ENCODE assay signal across 10 cellular contexts in the genomic region with DNA sequence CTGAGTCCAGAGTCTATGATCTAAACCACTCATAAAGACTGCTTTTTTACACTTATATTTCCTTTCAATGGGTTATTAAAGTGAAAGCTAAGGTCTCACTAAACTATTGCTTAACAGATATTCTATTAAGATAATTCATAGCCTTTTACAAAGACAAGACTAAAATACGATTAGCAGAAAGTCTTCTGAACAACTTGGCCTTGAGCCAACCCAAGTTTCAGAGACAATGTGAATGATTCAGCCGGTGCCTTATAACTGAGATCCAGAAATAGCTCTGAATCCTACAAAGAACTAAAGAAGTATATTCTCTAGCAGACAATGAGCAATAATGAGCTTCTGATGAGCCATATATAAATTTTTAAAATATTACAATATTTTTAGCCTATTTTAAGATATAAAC. TPM values are rescaled to one million over a fixed set of nuclear protein-coding genes. Genes with fewer than 3 reads are reported as not detected.
A peak's percentile ranks its signal among the peaks of the same experiment; 100 is the strongest.
DNase-seq lines count a peak whose midpoint lies in the region; ATAC-seq and TF ChIP-seq lines count a peak whose summit lies in the region.
"Had no signal": no experiment of that assay in that cellular context is flagged by ENCODE, and none has a peak within 500 bp of the region (broad histone marks: within the 10 kb centered on the region; RNA-seq: fewer than 3 reads in every experiment).

No MANE protein-coding gene starts in this region.

- DNase-seq in GM23248: peak; percentile 90
- DNase-seq in OCI-M1 (lab: John Stamatoyannopoulos, UW): peak; percentile 1
- DNase-seq in epithelial cell of prostate (ENCODE audit: low read depth, low spot score): peak; percentile 12
- DNase-seq in pons (ENCODE audit: low spot score): peak; percentile 48
- no peak for DNase-seq in Calu3
- DNase-seq in activated CD8-positive, alpha-beta memory T cell treated with anti-CD3 and anti-CD28 coated beads, Interleukin-2, amount 50 U/mL, for 48 hours: no peak
- no peak for DNase-seq in activated naive CD4-positive, alpha-beta T cell treated with Interleukin-2 at 50 U/mL for 16 hours
- DNase-seq: NCI-H1436, upper lobe of right lung had no signal

- H3K4me2 ChIP-seq in GM23248 (ENCODE audit: unreplicated experiment): peak overlapping the region; percentile 8

- in situ Hi-C loops in GM23248 (cut with MboI): no loop called here

- H3K27ac Mint-ChIP-seq in Calu3 (ENCODE audit: unreplicated experiment): no peak overlapping the region

- no peaks in the 10 kb centered on the region for H3K36me3 Mint-ChIP-seq in Calu3 (ENCODE audit: insufficient read depth, unreplicated experiment)

- H3K27ac ChIP-seq in GM23248 (peak overlapping the region; percentile 49), epithelial cell of prostate (no peak overlapping the region)
- H3K27ac ChIP-seq: upper lobe of right lung had no signal

- no peaks in the 10 kb centered on the region for H3K9me2 ChIP-seq in GM23248 (ENCODE audit: insufficient read depth)

- H3K4me1 ChIP-seq in GM23248 (ENCODE audit: insufficient read depth): peaks cover 25% of the 10 kb centered on the region
- H3K4me1 ChIP-seq: upper lobe of right lung had no signal

- BruUV-seq in Calu3 (replicated peaks; lab: Mats Ljungman, UMichigan): no TSS peak

- no peak overlapping the region for H3K4me3 ChIP-seq in GM23248
- H3K4me3 ChIP-seq: upper lobe of right lung had no signal

- H3K4me1 Mint-ChIP-seq in Calu3 (ENCODE audit: low read depth, unreplicated experiment): no peaks in the 10 kb centered on the region

- H3K27me3 ChIP-seq in GM23248 (replicated peaks; ENCODE audit: insufficient read depth): no peaks in the 10 kb centered on the region
- H3K27me3 ChIP-seq: upper lobe of right lung had no signal

- CTCF ChIA-PET in Calu3 (lab: Charles Lee): no interaction called here

- intact Hi-C loops in Calu3 (cut with micrococcal nuclease; ENCODE audit: unreplicated experiment): no loop called here

- no peak for ATAC-seq in HG02763 (IDR thresholded peaks at IDR 0.05; ENCODE audit: unreplicated experiment)

- no peaks in the 10 kb centered on the region for H3K9me3 Mint-ChIP-seq in Calu3 (ENCODE audit: low read depth, unreplicated experiment)

- H3K9ac ChIP-seq in GM23248: no peak overlapping the region

- no peaks in the 10 kb centered on the region for H3K27me3 Mint-ChIP-seq in Calu3 (ENCODE audit: unreplicated experiment)

- no peaks in the 10 kb centered on the region for H3K9me3 ChIP-seq in GM23248 (ENCODE audit: low read depth)
- H3K9me3 ChIP-seq: upper lobe of right lung had no signal

- no peaks in the 10 kb centered on the region for H3K36me3 ChIP-seq in GM23248 (ENCODE audit: low read depth)
- H3K36me3 ChIP-seq: upper lobe of right lung had no signal

- H3F3A ChIP-seq in GM23248 (ENCODE audit: insufficient read depth): peaks cover 14% of the 10 kb centered on the region; the same call in 1 of the 2 replicates

- no peak for TF ChIP-seq CTCF in Calu3 (IDR thresholded peaks at IDR 0.05; ENCODE audit: unreplicated experiment)

- H3K4me3 Mint-ChIP-seq in Calu3 (ENCODE audit: low read depth, unreplicated experiment): no peak overlapping the region

- WGBS in GM23248 (ENCODE audit: low coverage in 1 of 2, low lambda C conversion rate in 2 of 2, missing lambda C conversion rate in 2 of 2), 2 experiments: 3 to 6% methylated on average over 2 of the region's 2 CpGs

- no peaks in the 10 kb centered on the region for H3K79me2 ChIP-seq in GM23248 (ENCODE audit: insufficient read depth)

- H4K20me1 ChIP-seq in GM23248 (ENCODE audit: insufficient read depth): no peaks in the 10 kb centered on the region

- no peak overlapping the region for H2AFZ ChIP-seq in GM23248

RNA-seq across cellular contexts. Expression of a gene that starts 41.5 kb away (rescaled TPM):
- total RNA-seq in GM23248 (2014; rRNA removed; shearing (Covaris generic)): not detected in 2 replicates
- not detected in 2 replicates for polyA plus RNA-seq in GM23248 (2016; fragmentation: Nextera tagmentation; extraction: Ambion mirVana)
- not detected in 2 replicates for total RNA-seq in Calu3 (2022)
- total RNA-seq: upper lobe of right lung had no signal

Comparison
In these comparisons a context has a peak if more than half of its experiments do, and no peak if none do; other contexts are left out.
1. DNase-seq: peak in GM23248 (single experiment), OCI-M1 (single experiment), epithelial cell of prostate (single experiment) and pons (single experiment); none in Calu3 (single experiment), activated CD8-positive, alpha-beta memory T cell treated with anti-CD3 and anti-CD28 coated beads, Interleukin-2, amount 50 U/mL, for 48 hours (single experiment) and activated naive CD4-positive, alpha-beta T cell treated with Interleukin-2 at 50 U/mL for 16 hours (single experiment).